ENCODE assay signal across 1 cellular context in genomic region chr1:21636029-21636428, GRCh38.
TF ChIP-seq lines count a peak whose summit lies in the region.

No MANE protein-coding gene starts in this region.

TF ChIP-seq in K562, 482 proteins besides CTCF, POLR2A, EP300 and RAD21 (continued from another document and continues in another):
- TF ChIP-seq YY1 (IDR thresholded peaks at IDR 0.05; ENCODE audit: borderline replicate concordance in 1 of 3, control insufficient read depth in 1 of 3, extremely low read depth in 1 of 3, insufficient read depth in 3 of 3, insufficient read length in 1 of 3, insufficient replicate concordance in 2 of 3, low read depth in 1 of 3, low read length in 2 of 3) (no peak), CBFA2T2 (conservative IDR thresholded peaks at IDR 0.05) (no peak), SMARCA5 (IDR thresholded peaks at IDR 0.05) (peak; percentile 96), TCF3 (CRISPR knock-in tag; IDR thresholded peaks at IDR 0.05) (no peak), DPF2 (IDR thresholded peaks at IDR 0.05) (no peak), ZFP36 (IDR thresholded peaks at IDR 0.05; ENCODE audit: low read depth, low read length, partially characterized antibody) (peak; percentile 15), ZNF609 (CRISPR knock-in tag; IDR thresholded peaks at IDR 0.05; ENCODE audit: borderline replicate concordance) (no peak), ARHGAP35 (IDR thresholded peaks at IDR 0.05; ENCODE audit: partially characterized antibody) (no peak), RBM25 (IDR thresholded peaks at IDR 0.05; ENCODE audit: low read depth, low read length, severe bottlenecking) (peak; percentile 98), FOXJ3 (CRISPR knock-in tag; IDR thresholded peaks at IDR 0.05) (no peak), SIRT6 (IDR thresholded peaks at IDR 0.05; ENCODE audit: low read depth, low read length) (no peak), ESRRA (IDR thresholded peaks at IDR 0.05; ENCODE audit: borderline replicate concordance, low read depth) (peak; percentile 82), BRD9 (IDR thresholded peaks at IDR 0.05; ENCODE audit: low read depth, partially characterized antibody) (no peak), AFF1 (IDR thresholded peaks at IDR 0.05; ENCODE audit: low read depth in 1 of 2, partially characterized antibody in 2 of 2) (no peak), CAMTA2 (CRISPR knock-in tag; conservative IDR thresholded peaks at IDR 0.05) (no peak), HMGN3 (IDR thresholded peaks at IDR 0.05; ENCODE audit: borderline replicate concordance, extremely low read depth, insufficient read length, low read depth, low read length) (no peak), STAG1 (CRISPR knock-in tag; IDR thresholded peaks at IDR 0.05; ENCODE audit: borderline replicate concordance) (no peak), ZNF77 (CRISPR knock-in tag; IDR thresholded peaks at IDR 0.05) (no peak), CCNT2 (IDR thresholded peaks at IDR 0.05; ENCODE audit: borderline replicate concordance, extremely low read depth, insufficient read length, low read depth, low read length) (no peak), ZNF143 (CRISPR knock-in tag; IDR thresholded peaks at IDR 0.05) (no peak), MGA (IDR thresholded peaks at IDR 0.05) (no peak), MYC (IDR thresholded peaks at IDR 0.05; ENCODE audit: low read depth, low read length) (no peak), MYC (CRISPR knock-in tag; IDR thresholded peaks at IDR 0.05; ENCODE audit: borderline replicate concordance, low read depth) (no peak), HDAC2 (IDR thresholded peaks at IDR 0.05) (peak; percentile 86), ZNF589 (CRISPR knock-in tag; IDR thresholded peaks at IDR 0.05; ENCODE audit: low read depth) (no peak), PRMT5 (CRISPR knock-in tag; IDR thresholded peaks at IDR 0.05) (no peak), ZKSCAN1 (IDR thresholded peaks at IDR 0.05; ENCODE audit: low read depth, low read length) (peak; percentile 32; the same call in 1 of the 2 replicates), ZNF707 (CRISPR knock-in tag; conservative IDR thresholded peaks at IDR 0.05) (no peak), PTBP1 (IDR thresholded peaks at IDR 0.05; ENCODE audit: low read depth, low read length) (0 out of 2 replicates have a peak, but pooled peaks have one; percentile 43), HNRNPH1 (optimal IDR thresholded peaks at IDR 0.05; ENCODE audit: low read depth, low read length) (no peak), ETV1 (tag; conservative IDR thresholded peaks at IDR 0.05; ENCODE audit: low read depth) (no peak), KDM1A (IDR thresholded peaks at IDR 0.05) (peak; percentile 81 to 94), SMARCE1 (IDR thresholded peaks at IDR 0.05) (no peak), E2F3 (CRISPR knock-in tag; IDR thresholded peaks at IDR 0.05) (no peak), IFI16 (CRISPR knock-in tag; IDR thresholded peaks at IDR 0.05) (no peak), GABPB2 (CRISPR knock-in tag; conservative IDR thresholded peaks at IDR 0.05) (no peak), WHSC1 (IDR thresholded peaks at IDR 0.05; ENCODE audit: low read length) (no peak), POLR3G (IDR thresholded peaks at IDR 0.05; ENCODE audit: extremely low read depth, insufficient read length, insufficient replicate concordance) (no peak), GATA2 (CRISPR knock-in tag; IDR thresholded peaks at IDR 0.05) (no peak), AFF4 (CRISPR knock-in tag; IDR thresholded peaks at IDR 0.05) (no peak)
